In the genomic region with DNA sequence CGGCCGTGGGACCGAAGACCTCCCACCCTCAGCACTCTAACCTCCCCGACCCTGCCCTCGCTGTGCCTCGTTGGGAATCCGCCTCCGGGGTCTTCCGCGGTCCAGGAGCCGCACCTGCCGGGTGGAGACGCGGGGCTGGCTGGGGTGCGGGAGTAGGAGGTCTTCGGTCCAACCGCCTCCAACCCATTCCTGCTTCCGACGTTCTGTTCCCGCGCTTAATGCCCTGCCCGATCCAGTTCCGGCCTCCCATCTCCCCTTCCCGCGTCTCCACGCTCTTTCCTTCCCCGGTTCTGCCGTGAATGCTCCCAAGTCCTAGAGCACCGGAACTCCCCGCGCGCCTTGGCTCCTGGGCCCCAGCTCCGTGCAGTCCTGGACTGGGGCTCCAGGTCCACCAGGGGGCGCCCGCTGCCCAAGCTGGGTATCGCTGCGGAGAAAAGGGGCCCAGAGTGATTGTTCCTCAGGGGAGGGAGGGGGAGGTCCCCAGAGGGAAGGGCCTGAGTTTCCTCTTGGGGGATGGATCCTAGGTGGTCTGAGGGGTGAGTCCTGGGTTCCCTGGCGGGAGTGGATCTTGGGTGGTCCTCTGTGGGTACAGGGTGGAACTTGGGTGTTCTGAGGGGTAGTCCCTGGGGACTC, we compare ENCODE assay signal across 8 cellular contexts. TPM values are rescaled to one million over a fixed set of nuclear protein-coding genes. Genes with fewer than 3 reads are reported as not detected.
DNase-seq lines count a peak whose midpoint lies in the region; ATAC-seq and TF ChIP-seq lines count a peak whose summit lies in the region.

No MANE protein-coding gene starts in this region.

- no TSS peak for BruUV-seq in Caco-2 (replicated peaks; lab: Mats Ljungman, UMichigan)

- H3K9me3 ChIP-seq in Caco-2 = no peaks in the 10 kb centered on the region
- no peaks in the 10 kb centered on the region for H3K9me3 ChIP-seq in SK-N-SH

- peak overlapping the region; percentile 65 for H3K4me3 ChIP-seq in Caco-2 (ENCODE audit: low read depth, low read length)
- H3K4me3 ChIP-seq in SK-N-SH (ENCODE audit: low read depth in 2 of 2, low read length in 1 of 2) = peak overlapping the region; percentile 57 to 66

- H3K9ac ChIP-seq in SK-N-SH = peak overlapping the region; percentile 59; the same call in 1 of the 2 replicates

- H3K27me3 Mint-ChIP-seq in Caco-2 (ENCODE audit: insufficient read depth, unreplicated experiment) (no peaks in the 10 kb centered on the region), glutamatergic neuron (ENCODE audit: unreplicated experiment) (peaks cover 4% of the 10 kb centered on the region)
- no peaks in the 10 kb centered on the region for H3K27me3 Mint-ChIP-seq in activated naive CD4-positive, alpha-beta T cell treated with anti-CD3 and anti-CD28 coated beads, Interleukin-2, amount 50 U/mL, for 24 hours

- WGBS in SK-N-SH (ENCODE audit: low lambda C conversion rate) = 1% methylated on average over 16 of the region's 38 CpGs

- peak overlapping the region; percentile 69 for H2AFZ ChIP-seq in SK-N-SH (ENCODE audit: low read depth)

- TF ChIP-seq EP300 in SK-N-SH (IDR thresholded peaks at IDR 0.05; ENCODE audit: borderline replicate concordance in 1 of 2, low read depth in 1 of 2, low read length in 1 of 2) = no peak

- peaks cover 21% of the 10 kb centered on the region for H3K4me1 Mint-ChIP-seq in Caco-2 (ENCODE audit: low read depth, unreplicated experiment)
- peaks cover 31% of the 10 kb centered on the region for H3K4me1 Mint-ChIP-seq in activated naive CD4-positive, alpha-beta T cell treated with anti-CD3 and anti-CD28 coated beads, Interleukin-2, amount 50 U/mL, for 24 hours
- peaks cover 4% of the 10 kb centered on the region for H3K4me1 Mint-ChIP-seq in glutamatergic neuron (ENCODE audit: low read depth, unreplicated experiment)

- H3K27me3 ChIP-seq in Caco-2 (replicated peaks; ENCODE audit: control insufficient read depth, insufficient read depth, low read length) = no peaks in the 10 kb centered on the region
- no peaks in the 10 kb centered on the region for H3K27me3 ChIP-seq in SK-N-SH (ENCODE audit: insufficient read depth)

- H3K27ac ChIP-seq in SK-N-SH (ENCODE audit: low read depth in 2 of 2, low read length in 1 of 2) = peak overlapping the region in 1 of 2 experiments; percentile 41; a peak in 2 of 4 replicates

- peaks cover 28% of the 10 kb centered on the region for H3K4me1 ChIP-seq in Caco-2
- peaks cover 6 to 8% of the 10 kb centered on the region in 2 experiments; a peak in 1 of 4 replicates for H3K4me1 ChIP-seq in SK-N-SH (ENCODE audit: control insufficient read depth in 1 of 2, insufficient read depth in 2 of 2, low read depth in 1 of 2, low read length in 1 of 2)

- peak; percentile 82 for TF ChIP-seq RAD21 in SK-N-SH (IDR thresholded peaks at IDR 0.05; ENCODE audit: low read length)

- H3K4me2 ChIP-seq in SK-N-SH = peak overlapping the region; percentile 94

- H3K27ac Mint-ChIP-seq in Caco-2 (ENCODE audit: unreplicated experiment) (peak overlapping the region; percentile 42), glutamatergic neuron (ENCODE audit: unreplicated experiment) (peak overlapping the region; percentile 62)
- peak overlapping the region; percentile 52 for H3K27ac Mint-ChIP-seq in activated naive CD4-positive, alpha-beta T cell treated with anti-CD3 and anti-CD28 coated beads, Interleukin-2, amount 50 U/mL, for 24 hours

- DNase-seq in Caco-2 = peak; percentile 87 to 93
- DNase-seq in SK-N-SH = peak; percentile 92
- peak; percentile 96 for DNase-seq in glutamatergic neuron
- DNase-seq in omental fat pad (ENCODE audit: low spot score) = peak; percentile 85
- DNase-seq in superior temporal gyrus (ENCODE audit: extremely low spot score) = peak; percentile 94

- intact Hi-C loops in Caco-2 (cut with micrococcal nuclease; ENCODE audit: unreplicated experiment) = loop anchor here (1.0 to 2.0 kb wide), 4 partner anchors 117 to 347 kb away; partner anchors contain the start of gene SH2D3A

- H3K36me3 ChIP-seq in Caco-2 (ENCODE audit: control insufficient read depth, insufficient read depth, low read length) = no peaks in the 10 kb centered on the region
- H3K36me3 ChIP-seq in SK-N-SH (replicated peaks in 1 of 2; ENCODE audit: control insufficient read depth in 1 of 2, insufficient read depth in 2 of 2, low read length in 1 of 2) = no peaks in the 10 kb centered on the region

- POLR2A ChIA-PET in Caco-2 (lab: Charles Lee) (interaction anchor here (0.7 to 1.0 kb wide), 3 partner anchors 14 to 114 kb away, joined by 3 to 4 read pairs (median 4); partner anchors contain the start of gene TNFSF9), SK-N-SH (lab: Yijun Ruan, JAX) (no interaction called here)

- no peaks in the 10 kb centered on the region for H3K9me3 Mint-ChIP-seq in Caco-2 (ENCODE audit: unreplicated experiment)
- H3K9me3 Mint-ChIP-seq in activated naive CD4-positive, alpha-beta T cell treated with anti-CD3 and anti-CD28 coated beads, Interleukin-2, amount 50 U/mL, for 24 hours = no peaks in the 10 kb centered on the region
- H3K9me3 Mint-ChIP-seq in glutamatergic neuron (ENCODE audit: unreplicated experiment) = peaks cover 6% of the 10 kb centered on the region

- peak; percentile 92 to 94 for TF ChIP-seq CTCF in Caco-2 (IDR thresholded peaks at IDR 0.05; ENCODE audit: insufficient read depth in 1 of 2, low read depth in 1 of 2, low read length in 1 of 2, severe bottlenecking in 1 of 2, unreplicated experiment in 1 of 2)
- peak; percentile 98 for TF ChIP-seq CTCF in LNCAP (IDR thresholded peaks at IDR 0.05)
- TF ChIP-seq CTCF in SK-N-SH (IDR thresholded peaks at IDR 0.05) = peak; percentile 97
- peak; percentile 94 for TF ChIP-seq CTCF in glutamatergic neuron (IDR thresholded peaks at IDR 0.05; ENCODE audit: partially characterized antibody, unreplicated experiment)
- TF ChIP-seq CTCF in omental fat pad (IDR thresholded peaks at IDR 0.05) = peak in 2 of 3 donors; percentile 71 to 83

- CTCF ChIA-PET in Caco-2 (lab: Charles Lee) = interaction anchor here (0.6 to 1.8 kb wide), 15 partner anchors 9 to 347 kb away, joined by 3 to 15 read pairs (median 4); partner anchors contain the start of genes GPR108 and TNFSF9
- CTCF ChIA-PET in SK-N-SH (lab: Yijun Ruan, JAX) = interaction anchor here (0.7 to 2.9 kb wide), 24 partner anchors 11 to 477 kb away, joined by 3 to 20 read pairs (median 4); partner anchors contain the start of gene DENND1C

- H4K20me1 ChIP-seq in SK-N-SH (ENCODE audit: insufficient read depth) = no peaks in the 10 kb centered on the region

- H3K36me3 Mint-ChIP-seq in Caco-2 (ENCODE audit: insufficient read depth, unreplicated experiment) (peaks cover 23% of the 10 kb centered on the region), glutamatergic neuron (ENCODE audit: unreplicated experiment) (no peaks in the 10 kb centered on the region)
- no peaks in the 10 kb centered on the region for H3K36me3 Mint-ChIP-seq in activated naive CD4-positive, alpha-beta T cell treated with anti-CD3 and anti-CD28 coated beads, Interleukin-2, amount 50 U/mL, for 24 hours

- peaks cover 7% of the 10 kb centered on the region for H3F3A ChIP-seq in SK-N-SH (replicated peaks; ENCODE audit: insufficient read depth)

- peak overlapping the region; percentile 90 for H3K4me3 Mint-ChIP-seq in Caco-2 (ENCODE audit: unreplicated experiment)
- peak overlapping the region; percentile 90 for H3K4me3 Mint-ChIP-seq in activated naive CD4-positive, alpha-beta T cell treated with anti-CD3 and anti-CD28 coated beads, Interleukin-2, amount 50 U/mL, for 24 hours
- H3K4me3 Mint-ChIP-seq in glutamatergic neuron (ENCODE audit: unreplicated experiment) = peak overlapping the region; percentile 94

- ATAC-seq in GM21528 (IDR thresholded peaks at IDR 0.05; ENCODE audit: low FRiP score, unreplicated experiment) (peak; percentile 52), omental fat pad (ENCODE audit: low FRiP score) (peak; percentile 83)

- no peaks in the 10 kb centered on the region for H3K79me2 ChIP-seq in SK-N-SH (ENCODE audit: insufficient read depth)

- H3K9me2 ChIP-seq in SK-N-SH = no peaks in the 10 kb centered on the region

TF ChIP-seq in SK-N-SH, 30 proteins besides CTCF, POLR2A, EP300 and RAD21 (continues in another document):
- TF ChIP-seq SMC3 (IDR thresholded peaks at IDR 0.05; ENCODE audit: low read depth, low read length) (peak; percentile 87), EZH2phosphoT487 (IDR thresholded peaks at IDR 0.05; ENCODE audit: borderline replicate concordance, low read depth) (no peak)

RNA-seq across cellular contexts. Expression of gene TNFSF9, which starts 14.1 kb away (rescaled TPM):
- total RNA-seq in Caco-2 (2022) (0.77 and 1.3 TPM in 2 replicates), glutamatergic neuron (ENCODE audit: unreplicated experiment) (6.9 TPM), omental fat pad (1 to 10 TPM in 3 of 4 donors, under 1 TPM in 1; 0.94 to 4.2 (median 1.4) TPM)
- polyA plus RNA-seq in SK-N-SH (2012; rRNA removed) = 9.9 and 10.7 TPM in 2 replicates
- polyA plus RNA-seq in SK-N-SH (2012; cell fraction: cytosol; rRNA removed) = 7.1 and 7.4 TPM in 2 replicates
- 6.4 and 7.8 TPM in 2 replicates for polyA plus RNA-seq in SK-N-SH (2012; cell fraction: nucleus; rRNA removed)

RNA-seq across cellular contexts. Expression of gene TUBB4A, which starts 14.7 kb away (rescaled TPM):
- total RNA-seq in Caco-2 (2022) (3.8 and 6.0 TPM in 2 replicates), glutamatergic neuron (ENCODE audit: unreplicated experiment) (225 TPM), omental fat pad (1 to 10 TPM in 3 of 4 donors, not detected in 1; 2.2 to 2.8 (median 2.2) TPM)
- 2.3 and 4.5 TPM in 2 replicates for polyA plus RNA-seq in SK-N-SH (2012; rRNA removed)
- 2.3 and 3.9 TPM in 2 replicates for polyA plus RNA-seq in SK-N-SH (2012; cell fraction: cytosol; rRNA removed)
- polyA plus RNA-seq in SK-N-SH (2012; cell fraction: nucleus; rRNA removed) = 2.4 and 3.2 TPM in 2 replicates

RNA-seq across cellular contexts. Expression of gene DENND1C, which starts 35.2 kb away (rescaled TPM):
- 3.5 and 4.4 TPM in 2 replicates for total RNA-seq in Caco-2 (2022)
- polyA plus RNA-seq in SK-N-SH (2012; rRNA removed) = 0.05 and 0.11 TPM in 2 replicates
- 0.03 and 0.04 TPM in 2 replicates for polyA plus RNA-seq in SK-N-SH (2012; cell fraction: cytosol; rRNA removed)
- polyA plus RNA-seq in SK-N-SH (2012; cell fraction: nucleus; rRNA removed) = 0.08 and 0.12 TPM in 2 replicates
- total RNA-seq in glutamatergic neuron (ENCODE audit: unreplicated experiment) = not detected
- total RNA-seq in omental fat pad = 1 to 10 TPM; 1.0 to 7.6 (median 4.6) TPM

RNA-seq across cellular contexts. Expression of gene CRB3, which starts 52.7 kb away (rescaled TPM):
- total RNA-seq in Caco-2 (2022) (53.9 and 54.5 TPM in 2 replicates), glutamatergic neuron (ENCODE audit: unreplicated experiment) (not detected), omental fat pad (1 to 10 TPM in 2 of 4 donors, under 1 TPM in 1, not detected in 1; 0.82 to 6.2 (median 1.1) TPM)
- polyA plus RNA-seq in SK-N-SH (2012; rRNA removed) = not detected in 2 replicates
- polyA plus RNA-seq in SK-N-SH (2012; cell fraction: cytosol; rRNA removed) = 0.01 TPM in 1 of 2 replicates, not detected in the other
- 0.06 TPM in 1 of 2 replicates, not detected in the other for polyA plus RNA-seq in SK-N-SH (2012; cell fraction: nucleus; rRNA removed)

RNA-seq across cellular contexts. Expression of gene SLC25A23, which starts 57.2 kb away (rescaled TPM):
- 70.5 and 73.5 TPM in 2 replicates for total RNA-seq in Caco-2 (2022)
- polyA plus RNA-seq in SK-N-SH (2012; rRNA removed) = 9.4 and 10.9 TPM in 2 replicates
- polyA plus RNA-seq in SK-N-SH (2012; cell fraction: cytosol; rRNA removed) = 6.3 and 9.1 TPM in 2 replicates
- 27.1 and 28.0 TPM in 2 replicates for polyA plus RNA-seq in SK-N-SH (2012; cell fraction: nucleus; rRNA removed)
- total RNA-seq in glutamatergic neuron (ENCODE audit: unreplicated experiment) = 30.2 TPM
- total RNA-seq in omental fat pad = 10 to 100 TPM; 24.6 to 28.7 (median 26.3) TPM

Comparison
In these comparisons a context has a peak if more than half of its experiments do, and no peak if none do; other contexts are left out.
1. RNA of gene TUBB4A, which starts 14.7 kb away (total RNA-seq): 225 TPM in glutamatergic neuron (single experiment); 3.8 to 6.0 TPM in Caco-2 and 2.2 to 2.8 TPM in omental fat pad; every median in the first group is over 10 times any median in the second.
2. Peak in every context shown above with its lines, with median percentiles within 50 percentile points of each other: DNase-seq, H3K27ac Mint-ChIP-seq, H3K4me3 Mint-ChIP-seq and CTCF ChIP-seq.